29 cellular contexts compared by ENCODE assay signal in genomic region chr1:3914331-3914851, GRCh38.
"Had no signal": no experiment of that assay in that cellular context is flagged by ENCODE, and none has a peak within 500 bp of the region (broad histone marks: within the 10 kb centered on the region; RNA-seq: fewer than 3 reads in every experiment).

No MANE protein-coding gene starts in this region.

- H3K27me3 ChIP-seq: brain microvascular endothelial cell, MG63 had no signal

- DNase-seq: activated CD4-positive, alpha-beta T cell treated with anti-CD3 and anti-CD28 coated beads for 4 hours; activated CD4-positive, CD25-positive, alpha-beta regulatory T cell; activated CD8-positive, alpha-beta memory T cell treated with anti-CD3 and anti-CD28 coated beads, Interleukin-2, amount 10 ng/mL, durations not matched to agents 7 days and 5 days; activated gamma-delta T cell; activated naive CD8-positive, alpha-beta T cell treated with anti-CD3 and anti-CD28 coated beads for 36 hours; activated T-cell treated with anti-CD3 and anti-CD28 coated beads, Interleukin-2, amount 50 U/mL, for 24 hours; brain microvascular endothelial cell; MG63; MV-4-11; NCI-H1092 treated with DMSO at 0.1 percent for 48 hours; NCI-H1417 treated with DMSO at 0.1 percent for 48 hours; NCI-H1694; NCI-H2029; NCI-H2107; NCI-H345; NCI-H510A; NCI-H526 treated with DMSO at 0.1 percent for 48 hours; NCI-H82; OCI-M1; Right ventricle myocardium superior; RPMI8226; SJCRH30; SK-N-SH; T-helper 1 cell had no signal

- H3K36me3 Mint-ChIP-seq: activated CD8-positive, alpha-beta memory T cell treated with anti-CD3 and anti-CD28 coated beads, Interleukin-2, amount 10 ng/mL, durations not matched to agents 7 days and 5 days; activated naive CD4-positive, alpha-beta T cell treated with anti-CD3 and anti-CD28 coated beads, Interleukin-2, amount 10 ng/mL, durations not matched to agents 7 days and 5 days; activated naive CD8-positive, alpha-beta T cell treated with anti-CD3 and anti-CD28 coated beads for 36 hours had no signal

- H3K9me3 ChIP-seq: MG63, SJCRH30, SK-N-SH had no signal

- H3K27ac Mint-ChIP-seq: activated CD8-positive, alpha-beta memory T cell treated with anti-CD3 and anti-CD28 coated beads, Interleukin-2, amount 10 ng/mL, durations not matched to agents 7 days and 5 days; activated naive CD4-positive, alpha-beta T cell treated with anti-CD3 and anti-CD28 coated beads, Interleukin-2, amount 10 ng/mL, durations not matched to agents 7 days and 5 days; activated naive CD8-positive, alpha-beta T cell treated with anti-CD3 and anti-CD28 coated beads for 36 hours; activated T-cell treated with anti-CD3 and anti-CD28 coated beads, Interleukin-2, amount 50 U/mL, for 24 hours; activated T-helper 1 cell treated with anti-CD3 and anti-CD28 coated beads, Interleukin-12 subunit alpha, Interleukin-12 subunit beta, Interleukin-2, Interleukin-4 antibody, amounts not matched to agents 30 ng/mL and 10 ng/mL and 1 ng/mL, durations not matched to agents 14 hours and 24 hours and 36 hours had no signal

- H3K36me3 ChIP-seq: brain microvascular endothelial cell, cardiac muscle cell, MG63, SJCRH30 had no signal

- H3K9ac ChIP-seq: SK-N-SH had no signal

- H3K4me3 Mint-ChIP-seq: activated CD8-positive, alpha-beta memory T cell treated with anti-CD3 and anti-CD28 coated beads, Interleukin-2, amount 10 ng/mL, durations not matched to agents 7 days and 5 days; activated naive CD4-positive, alpha-beta T cell treated with anti-CD3 and anti-CD28 coated beads, Interleukin-2, amount 10 ng/mL, durations not matched to agents 7 days and 5 days; activated naive CD8-positive, alpha-beta T cell treated with anti-CD3 and anti-CD28 coated beads for 36 hours; activated T-cell treated with anti-CD3 and anti-CD28 coated beads, Interleukin-2, amount 50 U/mL, for 24 hours; activated T-helper 1 cell treated with anti-CD3 and anti-CD28 coated beads, Interleukin-12 subunit alpha, Interleukin-12 subunit beta, Interleukin-2, Interleukin-4 antibody, amounts not matched to agents 30 ng/mL and 10 ng/mL and 1 ng/mL, durations not matched to agents 14 hours and 24 hours and 36 hours had no signal

- H3K27me3 Mint-ChIP-seq: activated CD8-positive, alpha-beta memory T cell treated with anti-CD3 and anti-CD28 coated beads, Interleukin-2, amount 10 ng/mL, durations not matched to agents 7 days and 5 days had no signal

- H3K27ac ChIP-seq: brain microvascular endothelial cell, cardiac muscle cell, SJCRH30, VCaP had no signal

- H3K4me3 ChIP-seq: cardiac muscle cell, MG63, SJCRH30 had no signal

- H3K4me1 Mint-ChIP-seq: activated CD8-positive, alpha-beta memory T cell treated with anti-CD3 and anti-CD28 coated beads, Interleukin-2, amount 10 ng/mL, durations not matched to agents 7 days and 5 days; activated naive CD4-positive, alpha-beta T cell treated with anti-CD3 and anti-CD28 coated beads, Interleukin-2, amount 10 ng/mL, durations not matched to agents 7 days and 5 days; activated naive CD8-positive, alpha-beta T cell treated with anti-CD3 and anti-CD28 coated beads for 36 hours had no signal

- H3K9me3 Mint-ChIP-seq: activated naive CD4-positive, alpha-beta T cell treated with anti-CD3 and anti-CD28 coated beads, Interleukin-2, amount 10 ng/mL, durations not matched to agents 7 days and 5 days; activated naive CD8-positive, alpha-beta T cell treated with anti-CD3 and anti-CD28 coated beads for 36 hours; activated T-cell treated with anti-CD3 and anti-CD28 coated beads, Interleukin-2, amount 50 U/mL, for 24 hours; activated T-helper 1 cell treated with anti-CD3 and anti-CD28 coated beads, Interleukin-12 subunit alpha, Interleukin-12 subunit beta, Interleukin-2, Interleukin-4 antibody, amounts not matched to agents 30 ng/mL and 10 ng/mL and 1 ng/mL, durations not matched to agents 14 hours and 24 hours and 36 hours had no signal

- H3K4me2 ChIP-seq: SK-N-SH had no signal

- ATAC-seq: activated CD8-positive, alpha-beta memory T cell treated with anti-CD3 and anti-CD28 coated beads, Interleukin-2, amount 10 ng/mL, durations not matched to agents 7 days and 5 days; Panc1 had no signal
